1 cellular context compared by ENCODE assay signal in the genomic region with DNA sequence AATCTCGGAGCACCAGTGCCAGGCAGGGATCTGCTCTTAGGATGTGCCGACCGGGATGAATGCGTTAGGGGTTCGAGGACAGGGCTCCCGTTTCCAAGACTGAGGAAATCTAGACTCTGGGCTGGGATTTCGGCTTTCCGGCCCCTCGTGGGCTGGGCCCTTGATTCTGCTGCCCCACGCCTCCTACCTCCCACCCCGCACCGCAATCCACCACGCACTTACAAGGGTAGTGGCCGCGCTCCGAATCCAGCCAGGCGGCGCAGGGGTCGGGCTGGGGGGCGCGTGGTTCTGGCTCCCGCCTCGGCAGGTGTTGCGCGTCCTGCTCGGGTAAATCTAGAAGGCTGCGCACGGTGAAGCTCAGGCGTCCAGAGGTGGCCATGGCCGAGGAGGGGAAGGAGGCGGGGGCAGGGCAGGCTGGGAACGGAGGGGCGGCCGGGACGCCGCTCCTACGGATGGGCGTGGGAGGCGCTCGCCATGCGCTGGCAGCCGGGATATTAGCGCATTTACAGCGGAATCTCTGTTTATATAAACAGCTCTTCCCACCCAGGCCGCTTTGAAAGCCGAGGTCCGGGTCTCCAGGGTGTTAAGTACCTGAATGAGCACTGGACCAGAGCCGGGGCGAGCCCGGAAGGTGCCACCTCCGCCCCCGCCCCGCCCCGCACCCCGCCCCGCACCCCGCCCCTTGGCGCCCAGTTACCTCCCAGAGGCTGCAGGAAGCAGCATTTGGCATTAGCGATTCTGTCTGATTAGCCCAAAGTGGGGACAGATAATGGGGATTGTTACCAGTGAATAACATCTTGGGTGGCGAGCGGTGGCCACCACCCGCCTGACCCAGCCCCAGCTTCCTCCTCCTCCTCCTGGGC.
TF ChIP-seq lines count a peak whose summit lies in the region.

A gene (minus strand): TSS at position 604 of the 863 bp plus-strand sequence. CDS start 225 bp downstream, at position 379.

TF ChIP-seq in SK-N-SH treated with all-trans-retinoic acid at 6 μM for 48 hours, 23 proteins besides CTCF, POLR2A, EP300 and RAD21 (continued from another document):
- TF ChIP-seq, protein P1, sequence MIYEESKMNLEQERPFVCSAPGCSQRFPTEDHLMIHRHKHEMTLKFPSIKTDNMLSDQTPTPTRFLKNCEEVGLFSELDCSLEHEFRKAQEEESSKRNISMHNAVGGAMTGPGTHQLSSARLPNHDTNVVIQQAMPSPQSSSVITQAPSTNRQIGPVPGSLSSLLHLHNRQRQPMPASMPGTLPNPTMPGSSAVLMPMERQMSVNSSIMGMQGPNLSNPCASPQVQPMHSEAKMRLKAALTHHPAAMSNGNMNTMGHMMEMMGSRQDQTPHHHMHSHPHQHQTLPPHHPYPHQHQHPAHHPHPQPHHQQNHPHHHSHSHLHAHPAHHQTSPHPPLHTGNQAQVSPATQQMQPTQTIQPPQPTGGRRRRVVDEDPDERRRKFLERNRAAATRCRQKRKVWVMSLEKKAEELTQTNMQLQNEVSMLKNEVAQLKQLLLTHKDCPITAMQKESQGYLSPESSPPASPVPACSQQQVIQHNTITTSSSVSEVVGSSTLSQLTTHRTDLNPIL (CRISPR knock-in tag; IDR thresholded peaks at IDR 0.05; ENCODE audit: low read depth), result no peak
- TF ChIP-seq ZNF70 (CRISPR knock-in tag; IDR thresholded peaks at IDR 0.05) (no peak), ZFP30 (CRISPR knock-in tag; IDR thresholded peaks at IDR 0.05) (no peak), ZC3H10 (CRISPR knock-in tag; IDR thresholded peaks at IDR 0.05) (no peak), OSR1 (CRISPR knock-in tag; IDR thresholded peaks at IDR 0.05) (no peak), ZFP3 (CRISPR knock-in tag; IDR thresholded peaks at IDR 0.05) (no peak)
